ENCODE assay signal across 25 cellular contexts in genomic region chr2:127162261-127163089, GRCh38. TPM values are rescaled to one million over a fixed set of nuclear protein-coding genes. Genes with fewer than 3 reads are reported as not detected.
"Had no signal": no experiment of that assay in that cellular context is flagged by ENCODE, and none has a peak within 500 bp of the region (broad histone marks: within the 10 kb centered on the region; RNA-seq: fewer than 3 reads in every experiment).

No MANE protein-coding gene starts in this region.

- H3K4me1 ChIP-seq: parathyroid adenoma, right atrium auricular region had no signal

- H3K27me3 Mint-ChIP-seq: activated naive CD8-positive, alpha-beta T cell; naive B cell had no signal

- H3K36me3 Mint-ChIP-seq: activated naive CD8-positive, alpha-beta T cell; mesothelial cell of epicardium; naive B cell had no signal

- H3K4me3 Mint-ChIP-seq: activated CD4-positive, alpha-beta memory T cell treated with anti-CD3 and anti-CD28 coated beads, Interleukin-2, amount 10 ng/mL, durations not matched to agents 7 days and 5 days; activated CD4-positive, alpha-beta T cell treated with anti-CD3 and anti-CD28 coated beads, Interleukin-2, amount 10 ng/mL, durations not matched to agents 24 days and 14 days; activated naive CD8-positive, alpha-beta T cell; central memory CD8-positive, alpha-beta T cell; dendritic cell treated with granulocyte-macrophage colony-stimulating factor and Interleukin-4, amounts not matched to agents 40 ng/mL and 50 ng/mL, for 4 days; mesothelial cell of epicardium; naive B cell; nephron progenitor cell; T-helper 1 cell treated with Interleukin-12 subunit alpha and Interleukin-12 subunit beta and Interleukin-4 antibody, amounts not matched to agents 30 μg/mL and 1 μg/mL, for 36 hours had no signal

- H3K9ac ChIP-seq: parathyroid adenoma had no signal

- H3K27ac ChIP-seq: epithelial cell of prostate, parathyroid adenoma, right atrium auricular region, spleen, tibial nerve, VCaP had no signal

- DNase-seq: activated CD4-positive, alpha-beta memory T cell treated with anti-CD3 and anti-CD28 coated beads, Interleukin-2, amount 10 ng/mL, durations not matched to agents 7 days and 5 days; activated CD4-positive, alpha-beta T cell treated with anti-CD3 and anti-CD28 coated beads, Interleukin-2, amount 10 ng/mL, durations not matched to agents 24 days and 14 days; activated naive CD4-positive, alpha-beta T cell treated with Interleukin-2 at 50 U/mL for 16 hours; anterior cingulate cortex; effector CD4-positive, alpha-beta T cell; left cardiac atrium; left ventricle myocardium superior; naive B cell; nephron progenitor cell; spleen; stimulated activated naive CD4-positive, alpha-beta T cell treated with Interleukin-2 at 50 U/mL for 16 hours; T-helper 9 cell had no signal

- H3K9me3 Mint-ChIP-seq: activated CD4-positive, alpha-beta memory T cell treated with anti-CD3 and anti-CD28 coated beads, Interleukin-2, amount 10 ng/mL, durations not matched to agents 7 days and 5 days; activated CD4-positive, alpha-beta T cell treated with anti-CD3 and anti-CD28 coated beads, Interleukin-2, amount 10 ng/mL, durations not matched to agents 24 days and 14 days; activated T-helper 2 cell treated with anti-CD3 and anti-CD28 coated beads, Interferon-gamma antibody, Interleukin-2, Interleukin-4, amounts not matched to agents 10 μg/mL and 5 μg/mL and 100 μg/mL, durations not matched to agents 14 hours and 24 hours and 36 hours; central memory CD8-positive, alpha-beta T cell; dendritic cell treated with granulocyte-macrophage colony-stimulating factor and Interleukin-4, amounts not matched to agents 40 ng/mL and 50 ng/mL, for 4 days; mesothelial cell of epicardium; naive B cell; nephron progenitor cell; T-helper 1 cell treated with Interleukin-12 subunit alpha and Interleukin-12 subunit beta and Interleukin-4 antibody, amounts not matched to agents 30 μg/mL and 1 μg/mL, for 36 hours had no signal

- H3K27me3 ChIP-seq: right atrium auricular region, spleen, tibial nerve had no signal

- H3K4me3 ChIP-seq: right atrium auricular region, spleen, tibial nerve had no signal

- H3K9me3 ChIP-seq: right atrium auricular region, spleen, tibial nerve had no signal

- H3K27ac Mint-ChIP-seq: activated CD4-positive, alpha-beta memory T cell treated with anti-CD3 and anti-CD28 coated beads, Interleukin-2, amount 10 ng/mL, durations not matched to agents 7 days and 5 days; activated CD4-positive, alpha-beta T cell treated with anti-CD3 and anti-CD28 coated beads, Interleukin-2, amount 10 ng/mL, durations not matched to agents 24 days and 14 days; activated naive CD8-positive, alpha-beta T cell; activated T-helper 2 cell treated with anti-CD3 and anti-CD28 coated beads, Interferon-gamma antibody, Interleukin-2, Interleukin-4, amounts not matched to agents 10 μg/mL and 5 μg/mL and 100 μg/mL, durations not matched to agents 14 hours and 24 hours and 36 hours; mesothelial cell of epicardium; nephron progenitor cell; T-helper 1 cell treated with Interleukin-12 subunit alpha and Interleukin-12 subunit beta and Interleukin-4 antibody, amounts not matched to agents 30 μg/mL and 1 μg/mL, for 36 hours had no signal

- H3K4me1 Mint-ChIP-seq: activated CD4-positive, alpha-beta memory T cell treated with anti-CD3 and anti-CD28 coated beads, Interleukin-2, amount 10 ng/mL, durations not matched to agents 7 days and 5 days; activated CD4-positive, alpha-beta T cell treated with anti-CD3 and anti-CD28 coated beads, Interleukin-2, amount 10 ng/mL, durations not matched to agents 24 days and 14 days; central memory CD8-positive, alpha-beta T cell had no signal

- H2AFZ ChIP-seq: parathyroid adenoma had no signal

- H3K36me3 ChIP-seq: right atrium auricular region, spleen, tibial nerve had no signal

RNA-seq across cellular contexts. Expression of gene CYP27C1, which starts 57.6 kb away (rescaled TPM):
- total RNA-seq: activated CD4-positive, alpha-beta memory T cell treated with anti-CD3 and anti-CD28 coated beads, Interleukin-2, amount 10 ng/mL, durations not matched to agents 7 days and 5 days; activated CD4-positive, alpha-beta T cell treated with anti-CD3 and anti-CD28 coated beads, Interleukin-2, amount 10 ng/mL, durations not matched to agents 24 days and 14 days; activated T-helper 2 cell treated with anti-CD3 and anti-CD28 coated beads, Interferon-gamma antibody, Interleukin-2, Interleukin-4, amounts not matched to agents 10 μg/mL and 5 μg/mL and 100 μg/mL, durations not matched to agents 14 hours and 24 hours and 36 hours; lung microvascular endothelial cell; pulmonary artery endothelial cell had no signal
